In genomic region chrX:96729053-96729452, GRCh38 we compare ENCODE assay signal across 21 cellular contexts.
"Had no signal": no experiment of that assay in that cellular context is flagged by ENCODE, and none has a peak within 500 bp of the region (broad histone marks: within the 10 kb centered on the region; RNA-seq: fewer than 3 reads in every experiment).

No MANE protein-coding gene starts in this region.

- H3K4me3 Mint-ChIP-seq: naive thymus-derived CD4-positive, alpha-beta T cell; nephron; neural progenitor cell; stimulated activated naive CD8-positive, alpha-beta T cell treated with anti-CD3 and anti-CD28 coated beads, Interleukin-15, amount 100 ng/mL, for 72 hours had no signal

- H3K4me2 ChIP-seq: neural progenitor cell, smooth muscle cell had no signal

- H3K27ac Mint-ChIP-seq: naive thymus-derived CD4-positive, alpha-beta T cell; nephron; neural progenitor cell; stimulated activated naive CD8-positive, alpha-beta T cell treated with anti-CD3 and anti-CD28 coated beads, Interleukin-15, amount 100 ng/mL, for 72 hours had no signal

- H3K4me1 Mint-ChIP-seq: nephron, neural progenitor cell had no signal

- H3K27me3 ChIP-seq: left lung, neural progenitor cell, suprapubic skin, vagina had no signal

- H3K9me3 ChIP-seq: left lung, prostate gland, right atrium auricular region, suprapubic skin, vagina had no signal

- H3K9me3 Mint-ChIP-seq: nephron; neural progenitor cell; stimulated activated naive CD8-positive, alpha-beta T cell treated with anti-CD3 and anti-CD28 coated beads, Interleukin-15, amount 100 ng/mL, for 72 hours had no signal

- H3K27ac ChIP-seq: left lung, neural progenitor cell, prostate gland, right atrium auricular region, suprapubic skin, vagina had no signal

- H3K36me3 ChIP-seq: left lung, neural progenitor cell, prostate gland, right atrium auricular region, suprapubic skin, vagina had no signal

- DNase-seq: effector CD8-positive, alpha-beta T cell; head of caudate nucleus; left cardiac atrium; left lung; mesenchymal stem cell; midbrain; naive thymus-derived CD4-positive, alpha-beta T cell; stimulated activated CD4-positive, alpha-beta T cell treated with anti-CD3 and anti-CD28 coated beads, Interleukin-12 subunit alpha, Interleukin-12 subunit beta, amount 100 ng/mL, for 4 hours; stimulated activated CD4-positive, alpha-beta T cell treated with anti-CD3 and anti-CD28 coated beads, Interleukin-1b, Interleukin-23, amount 100 ng/mL, for 48 hours; stimulated activated CD4-positive, alpha-beta T cell treated with anti-CD3 and anti-CD28 coated beads, Interleukin-4, amount 100 ng/mL, for 1 hour; stimulated activated CD8-positive, alpha-beta memory T cell treated with anti-CD3 and anti-CD28 coated beads, Interleukin-4, amount 100 ng/mL, for 48 hours; stimulated activated naive CD4-positive, alpha-beta T cell; stimulated activated naive CD8-positive, alpha-beta T cell treated with anti-CD3 and anti-CD28 coated beads, Interleukin-15, amount 100 ng/mL, for 72 hours had no signal

- H3K4me1 ChIP-seq: neural progenitor cell, prostate gland, right atrium auricular region, suprapubic skin, vagina had no signal

- ATAC-seq: left cardiac atrium; naive thymus-derived CD4-positive, alpha-beta T cell; sciatic nerve; stimulated activated naive CD8-positive, alpha-beta T cell treated with anti-CD3 and anti-CD28 coated beads, Interleukin-15, amount 100 ng/mL, for 72 hours had no signal

- H3K4me3 ChIP-seq: left lung, neural progenitor cell, prostate gland, right atrium auricular region, smooth muscle cell, suprapubic skin, vagina had no signal

- H3K36me3 Mint-ChIP-seq: naive thymus-derived CD4-positive, alpha-beta T cell; neural progenitor cell had no signal

- H2AFZ ChIP-seq: neural progenitor cell had no signal

- H3K27me3 Mint-ChIP-seq: naive thymus-derived CD4-positive, alpha-beta T cell; stimulated activated naive CD8-positive, alpha-beta T cell treated with anti-CD3 and anti-CD28 coated beads, Interleukin-15, amount 100 ng/mL, for 72 hours had no signal
